In the genomic region with DNA sequence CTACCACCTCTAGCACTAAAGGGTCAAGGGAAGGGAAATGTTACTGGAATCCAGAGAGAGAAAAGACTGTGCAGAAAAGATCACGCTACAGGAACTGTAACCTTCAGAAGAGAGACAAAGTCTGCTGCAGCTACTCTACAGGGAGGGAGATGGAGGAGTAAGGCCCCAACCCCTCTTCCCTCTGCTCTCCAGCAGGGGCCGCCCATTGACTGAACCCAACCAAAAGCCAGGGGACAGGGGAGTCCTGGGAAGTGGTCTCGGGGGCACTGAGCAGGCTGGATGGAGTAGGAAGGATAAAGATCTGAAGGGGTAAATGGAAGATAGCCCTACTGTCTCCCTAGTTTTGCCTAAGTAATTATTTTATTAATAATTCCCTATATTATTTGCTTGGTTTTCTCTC, we compare ENCODE assay signal across 10 cellular contexts.
DNase-seq lines count a peak whose midpoint lies in the region; ATAC-seq and TF ChIP-seq lines count a peak whose summit lies in the region.
"Had no signal": no experiment of that assay in that cellular context is flagged by ENCODE, and none has a peak within 500 bp of the region (broad histone marks: within the 10 kb centered on the region; RNA-seq: fewer than 3 reads in every experiment).

No MANE protein-coding gene starts in this region.

- H3K9me3 ChIP-seq in mammary epithelial cell (replicated peaks; ENCODE audit: insufficient read depth, low read length) (no peaks in the 10 kb centered on the region), HAP-1 (no peaks in the 10 kb centered on the region)

- H3K4me3 ChIP-seq in KMS-11 (IDR thresholded peaks at IDR 0.05; ENCODE audit: insufficient read depth, low read depth, low read length), result no peak overlapping the region
- H3K4me3 ChIP-seq in mammary epithelial cell (replicated peaks in 1 of 3; ENCODE audit: insufficient read depth in 1 of 3, low read depth in 2 of 3, low read length in 3 of 3), result no peak overlapping the region
- H3K4me3 ChIP-seq in HAP-1, result no peak overlapping the region

- H3K27me3 Mint-ChIP-seq in nephron progenitor cell (ENCODE audit: low read depth, poor library complexity), result peaks cover 20% of the 10 kb centered on the region

- 63% methylated on average over 2 of the region's 3 CpGs for WGBS in mammary epithelial cell (ENCODE audit: low coverage, missing lambda C conversion rate)

- H3K4me1 ChIP-seq in KMS-11 (ENCODE audit: low read depth, poor library complexity, severe bottlenecking) (no peaks in the 10 kb centered on the region), mammary epithelial cell (ENCODE audit: insufficient read depth, low read length) (no peaks in the 10 kb centered on the region), HAP-1 (no peaks in the 10 kb centered on the region)

- H3K27ac Mint-ChIP-seq in nephron progenitor cell, result no peak overlapping the region

- no peaks in the 10 kb centered on the region for H3K79me2 ChIP-seq in KMS-11 (ENCODE audit: insufficient read depth, low read depth)
- no peaks in the 10 kb centered on the region for H3K79me2 ChIP-seq in mammary epithelial cell (ENCODE audit: insufficient read depth, low read length)

- H3K4me1 Mint-ChIP-seq in nephron progenitor cell, result peaks cover 22% of the 10 kb centered on the region

- no TSS peak for BruUV-seq in mammary epithelial cell (replicated peaks; lab: Mats Ljungman, UMichigan)

- CTCF ChIA-PET in mammary epithelial cell (lab: Charles Lee; ENCODE audit: low non-redundant PET), result no interaction called here

- no peak overlapping the region for H3K9ac ChIP-seq in KMS-11
- H3K9ac ChIP-seq in mammary epithelial cell (ENCODE audit: insufficient read depth, low read length), result no peak overlapping the region

- peak; percentile 31 for DNase-seq in DMS53 (lab: John Stamatoyannopoulos, UW)
- no peak for DNase-seq in DMS53 treated with DMSO at 0.1 percent for 48 hours (lab: John Stamatoyannopoulos, UW; ENCODE audit: unreplicated experiment)
- no peak for DNase-seq in mammary epithelial cell
- DNase-seq in nephron progenitor cell, result peak; percentile 51
- no peak for DNase-seq in HAP-1 (ENCODE audit: low spot score in 2 of 2)
- no peak for DNase-seq in G401 (ENCODE audit: low spot score)
- DNase-seq: effector memory CD4-positive, alpha-beta T cell; NCI-H774 had no signal

- H3K36me3 ChIP-seq in KMS-11 (ENCODE audit: insufficient read depth), result no peaks in the 10 kb centered on the region
- no peaks in the 10 kb centered on the region for H3K36me3 ChIP-seq in mammary epithelial cell (ENCODE audit: insufficient read depth, low read length)
- no peaks in the 10 kb centered on the region for H3K36me3 ChIP-seq in HAP-1 (replicated peaks)

- H4K20me1 ChIP-seq in KMS-11 (ENCODE audit: insufficient read depth), result no peaks in the 10 kb centered on the region
- no peaks in the 10 kb centered on the region for H4K20me1 ChIP-seq in mammary epithelial cell (ENCODE audit: insufficient read depth, low read length)

- no peak overlapping the region for H3K4me3 Mint-ChIP-seq in nephron progenitor cell

- in situ Hi-C loops in mammary epithelial cell (cut with MboI; ENCODE audit: low sequenced_read_pairs in 2 of 2) (no loop called here), HAP-1 (cut with MboI; ENCODE audit: low sequenced_read_pairs) (no loop called here), G401 (cut with HindIII; ENCODE audit: low sequenced_read_pairs) (no loop called here)

- no peak for ATAC-seq in HG02973 (IDR thresholded peaks at IDR 0.05; ENCODE audit: unreplicated experiment)

- dilution Hi-C loops in mammary epithelial cell (cut with HindIII; ENCODE audit: low sequenced_read_pairs), result no loop called here

- intact Hi-C loops in mammary epithelial cell (cut with micrococcal nuclease), result no loop called here

- H3K27ac ChIP-seq in KMS-11 (no peak overlapping the region), mammary epithelial cell (ENCODE audit: insufficient read depth, low read depth, low read length) (no peak overlapping the region)

- TF ChIP-seq CTCF in KMS-11 (conservative IDR thresholded peaks at IDR 0.05; ENCODE audit: low read depth, low read length) (peak; percentile 32), mammary epithelial cell (conservative IDR thresholded peaks at IDR 0.05 in 1 of 2, IDR thresholded peaks at IDR 0.05 in 1 of 2; ENCODE audit: extremely low read depth in 1 of 2, insufficient read depth in 1 of 2, low read depth in 1 of 2, low read length in 2 of 2) (peak; percentile 17 to 29), nephron progenitor cell (IDR thresholded peaks at IDR 0.05) (peak; percentile 56)

- H2AFZ ChIP-seq in KMS-11 (ENCODE audit: low read depth) (no peak overlapping the region), mammary epithelial cell (ENCODE audit: low read depth, low read length) (no peak overlapping the region)

- H3K27me3 ChIP-seq in KMS-11 (ENCODE audit: insufficient read depth, low read depth) (no peaks in the 10 kb centered on the region), mammary epithelial cell (ENCODE audit: insufficient read depth, low read length) (no peaks in the 10 kb centered on the region), HAP-1 (ENCODE audit: low read depth) (no peaks in the 10 kb centered on the region)

- H3K9me3 Mint-ChIP-seq in nephron progenitor cell, result peaks cover 6% of the 10 kb centered on the region

- no peak overlapping the region for H3K4me2 ChIP-seq in KMS-11
- H3K4me2 ChIP-seq in mammary epithelial cell (ENCODE audit: insufficient read depth, low read depth, low read length), result no peak overlapping the region

- H3K36me3 Mint-ChIP-seq in nephron progenitor cell (ENCODE audit: low read depth), result no peaks in the 10 kb centered on the region

Comparison
In these comparisons a context has a peak if more than half of its experiments do, and no peak if none do; other contexts are left out.
1. DNase-seq: peak in DMS53 (single experiment) and nephron progenitor cell (single experiment); none in DMS53 treated with DMSO at 0.1 percent for 48 hours (single experiment), mammary epithelial cell (single experiment), HAP-1 (0 of 2) and G401 (single experiment).
2. Peak in every context shown above with its lines, with median percentiles within 50 percentile points of each other: CTCF ChIP-seq.